ENCODE assay signal across 14 cellular contexts in genomic region chr7:26538216-26538615, GRCh38.
DNase-seq lines count a peak whose midpoint lies in the region; ATAC-seq lines count a peak whose summit lies in the region.
"Had no signal": no experiment of that assay in that cellular context is flagged by ENCODE, and none has a peak within 500 bp of the region (broad histone marks: within the 10 kb centered on the region; RNA-seq: fewer than 3 reads in every experiment).

No MANE protein-coding gene starts in this region.

- peak; percentile 10 for DNase-seq in NCI-H2171 treated with DMSO at 0.1 percent for 48 hours (lab: John Stamatoyannopoulos, UW)
- DNase-seq in NCI-H2171 (lab: John Stamatoyannopoulos, UW) = no peak
- DNase-seq in COLO668 (lab: John Stamatoyannopoulos, UW; ENCODE audit: unreplicated experiment) = peak; percentile 34
- DNase-seq in NCI-H69 (lab: John Stamatoyannopoulos, UW) = peak; percentile 51
- DNase-seq in cerebellum (ENCODE audit: low spot score) = peak; percentile 64
- DNase-seq in MV-4-11 (lab: John Stamatoyannopoulos, UW) = no peak
- no peak for DNase-seq in NCI-H1930 (lab: John Stamatoyannopoulos, UW)
- DNase-seq: AML-193; CD4-positive, alpha-beta T cell; DMS79; GF-D8; H9 had no signal

- ATAC-seq in HG03139 (IDR thresholded peaks at IDR 0.05; ENCODE audit: unreplicated experiment) = no peak
- ATAC-seq: A549 had no signal

Comparison
In these comparisons a context has a peak if more than half of its experiments do, and no peak if none do; other contexts are left out.
1. DNase-seq: peak in NCI-H2171 treated with DMSO at 0.1 percent for 48 hours (single experiment), COLO668 (single experiment), NCI-H69 (single experiment) and cerebellum (single experiment); none in NCI-H2171 (single experiment), MV-4-11 (single experiment) and NCI-H1930 (0 of 2).